Comparison of ENCODE assay signal across 11 cellular contexts in genomic region chr2:120239488-120240287, GRCh38. TPM values are rescaled to one million over a fixed set of nuclear protein-coding genes. Genes with fewer than 3 reads are reported as not detected.
DNase-seq lines count a peak whose midpoint lies in the region; ATAC-seq, FAIRE-seq and TF ChIP-seq lines count a peak whose summit lies in the region.
"Had no signal": no experiment of that assay in that cellular context is flagged by ENCODE, and none has a peak within 500 bp of the region (broad histone marks: within the 10 kb centered on the region; RNA-seq: fewer than 3 reads in every experiment).

No MANE protein-coding gene starts in this region.

- POLR2A ChIA-PET in endothelial cell of umbilical vein (lab: Charles Lee): interaction anchor here (0.8 to 2.5 kb wide), 4 partner anchors 13 to 107 kb away, joined by 3 to 29 read pairs (median 9); partner anchors contain the start of genes RALB and TMEM185B

- no peaks in the 10 kb centered on the region for H3K9me3 ChIP-seq in endothelial cell of umbilical vein (replicated peaks; ENCODE audit: control insufficient read depth, insufficient read depth, low read length)

- dilution Hi-C loops in endothelial cell of umbilical vein (cut with MboI; ENCODE audit: extremely low pct_ligation_motif_present, low sequenced_read_pairs): no loop called here

- no peaks in the 10 kb centered on the region for H3K36me3 ChIP-seq in endothelial cell of umbilical vein (ENCODE audit: control insufficient read depth in 2 of 2, extremely low read depth in 1 of 2, insufficient read depth in 2 of 2, low read length in 2 of 2)

- FAIRE-seq in endothelial cell of umbilical vein (lab: Jason Lieb, UNC): peak; percentile 98
- no peak for FAIRE-seq in GM12892 (lab: Jason Lieb, UNC)

- H3K4me1 ChIP-seq in endothelial cell of umbilical vein (ENCODE audit: control insufficient read depth, extremely low read depth, insufficient read depth, low read length): peaks cover 34% of the 10 kb centered on the region

- CTCF ChIA-PET in endothelial cell of umbilical vein (lab: Charles Lee): interaction anchor here (0.6 to 2.9 kb wide), 19 partner anchors 8 to 108 kb away, joined by 3 to 42 read pairs (median 5); partner anchors contain the start of genes RALB and TMEM185B

- DNase-seq in A172 (ENCODE audit: low spot score) (peak; percentile 97), M059J (ENCODE audit: low read depth) (peak; percentile 95), endothelial cell of umbilical vein (ENCODE audit: low read depth, low spot score) (peak; percentile 99), lung microvascular endothelial cell (ENCODE audit: low read depth in 2 of 2) (peak; percentile 97 to 98), SHP77 (lab: John Stamatoyannopoulos, UW) (no peak), NCI-H526 treated with DMSO at 0.1 percent for 48 hours (lab: John Stamatoyannopoulos, UW) (no peak), GM12892 (ENCODE audit: insufficient read length) (no peak)
- DNase-seq: hippocampal formation, NCI-H1105 treated with DMSO at 0.1 percent for 48 hours had no signal

- peak overlapping the region; percentile 37 for H3K27ac ChIP-seq in endothelial cell of umbilical vein (ENCODE audit: insufficient read depth, low read depth, low read length)
- H3K27ac ChIP-seq: C4-2B had no signal

- H3K4me2 ChIP-seq in endothelial cell of umbilical vein (ENCODE audit: insufficient read depth, low read length): peak overlapping the region; percentile 7

- no peak overlapping the region for H3K9ac ChIP-seq in endothelial cell of umbilical vein (replicated peaks; ENCODE audit: extremely low read depth, insufficient read depth, low read length)

- H2AFZ ChIP-seq in endothelial cell of umbilical vein (ENCODE audit: low read depth, low read length): peak overlapping the region; percentile 26

- peak in 1 of 2 donors; percentile 4 for TF ChIP-seq CTCF in endothelial cell of umbilical vein (IDR thresholded peaks at IDR 0.05; ENCODE audit: extremely low read depth in 1 of 2, insufficient read depth in 1 of 2, low read depth in 1 of 2, low read length in 2 of 2)

- H3K79me2 ChIP-seq in endothelial cell of umbilical vein (ENCODE audit: control insufficient read depth, insufficient read depth, low read length): no peaks in the 10 kb centered on the region

- H3K9me1 ChIP-seq in endothelial cell of umbilical vein (replicated peaks; ENCODE audit: control insufficient read depth, extremely low read depth, insufficient read depth, low read length): no peaks in the 10 kb centered on the region

- no peaks in the 10 kb centered on the region for H3K27me3 ChIP-seq in endothelial cell of umbilical vein (ENCODE audit: control insufficient read depth in 2 of 2, insufficient read depth in 2 of 2, low read length in 2 of 2)

- H3K4me3 ChIP-seq in endothelial cell of umbilical vein (replicated peaks in 1 of 3; ENCODE audit: insufficient read depth in 1 of 3, low read depth in 1 of 3, low read length in 3 of 3): no peak overlapping the region

- intact Hi-C loops in endothelial cell of umbilical vein (cut with micrococcal nuclease): loop anchor here (1.0 kb wide), 3 partner anchors 13 to 594 kb away; partner anchors contain the start of genes RALB and TMEM185B

- no peaks in the 10 kb centered on the region for H4K20me1 ChIP-seq in endothelial cell of umbilical vein (replicated peaks; ENCODE audit: control insufficient read depth, extremely low read depth, insufficient read depth, low read length)

- no TSS peak for BruUV-seq in endothelial cell of umbilical vein (replicated peaks; lab: Mats Ljungman, UMichigan)

- ATAC-seq in GM21825 (IDR thresholded peaks at IDR 0.05; ENCODE audit: unreplicated experiment): no peak

- TF ChIP-seq POLR2A in endothelial cell of umbilical vein (IDR thresholded peaks at IDR 0.05; ENCODE audit: low read depth, low read length) (peak; percentile 57), GM12892 (IDR thresholded peaks at IDR 0.05; ENCODE audit: low read depth, low read length) (no peak)

TF ChIP-seq in endothelial cell of umbilical vein, 7 proteins besides CTCF, POLR2A, EP300 and RAD21:
- TF ChIP-seq POLR2AphosphoS5 (IDR thresholded peaks at IDR 0.05; ENCODE audit: insufficient read depth, low read depth, low read length) (peak; percentile 69), FOS (IDR thresholded peaks at IDR 0.05; ENCODE audit: borderline replicate concordance, insufficient read depth, low read length) (peak; percentile 47), JUN (IDR thresholded peaks at IDR 0.05; ENCODE audit: borderline replicate concordance, insufficient read depth, insufficient read length, low read depth) (peak; percentile 24), MYC (IDR thresholded peaks at IDR 0.05; ENCODE audit: low read depth, low read length) (peak; percentile 44), EZH2 (IDR thresholded peaks at IDR 0.05; ENCODE audit: borderline replicate concordance, low read depth, low read length, severe bottlenecking) (no peak), GATA2 (IDR thresholded peaks at IDR 0.05; ENCODE audit: insufficient read depth, insufficient read length, low read depth, low read length) (peak; percentile 89)
- TF ChIP-seq, protein P1, sequence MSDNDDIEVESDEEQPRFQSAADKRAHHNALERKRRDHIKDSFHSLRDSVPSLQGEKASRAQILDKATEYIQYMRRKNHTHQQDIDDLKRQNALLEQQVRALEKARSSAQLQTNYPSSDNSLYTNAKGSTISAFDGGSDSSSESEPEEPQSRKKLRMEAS (IDR thresholded peaks at IDR 0.05; ENCODE audit: insufficient read depth, insufficient read length): no peak

RNA-seq across cellular contexts. Expression of gene RALB, which starts 13.0 kb away (rescaled TPM):
- total RNA-seq in A172 (2014; rRNA removed; shearing (Covaris generic)): 112 and 126 TPM in 2 replicates
- total RNA-seq in M059J (2014; rRNA removed; shearing (Covaris generic)): 88.1 and 92.1 TPM in 2 replicates
- total RNA-seq in endothelial cell of umbilical vein (106 and 115 TPM in 2 replicates), lung microvascular endothelial cell (135 and 202 TPM in 2 replicates)
- 78.5 and 105 TPM in 2 replicates for polyA plus RNA-seq in endothelial cell of umbilical vein
- 112 and 126 TPM in 2 replicates for polyA plus RNA-seq in endothelial cell of umbilical vein (2011; cell fraction: cytosol; rRNA removed)
- 45.0 and 63.8 TPM in 2 replicates for polyA plus RNA-seq in endothelial cell of umbilical vein (2011; cell fraction: nucleus; rRNA removed)
- polyA plus RNA-seq in endothelial cell of umbilical vein (2012): 134 and 137 TPM in 2 replicates
- polyA minus RNA-seq in endothelial cell of umbilical vein: 61.2 and 62.9 TPM in 2 replicates
- 13.2 TPM for polyA minus RNA-seq in endothelial cell of umbilical vein (2011; cell fraction: cytosol; rRNA and poly(A)+ RNA removed)
- 23.8 and 31.1 TPM in 2 replicates for polyA minus RNA-seq in endothelial cell of umbilical vein (2011; cell fraction: nucleus; rRNA and poly(A)+ RNA removed)
- 79.0 TPM for polyA plus RNA-seq in GM12892 (2012; ENCODE audit: missing spikeins)

RNA-seq across cellular contexts. Expression of gene TMEM185B, which starts 16.5 kb away (rescaled TPM):
- total RNA-seq in A172 (2014; rRNA removed; shearing (Covaris generic)): 36.9 and 38.1 TPM in 2 replicates
- total RNA-seq in M059J (2014; rRNA removed; shearing (Covaris generic)): 22.3 and 32.6 TPM in 2 replicates
- total RNA-seq in endothelial cell of umbilical vein: 23.9 and 29.9 TPM in 2 replicates
- 31.5 and 31.8 TPM in 2 replicates for polyA plus RNA-seq in endothelial cell of umbilical vein
- polyA plus RNA-seq in endothelial cell of umbilical vein (2011; cell fraction: cytosol; rRNA removed): 19.4 and 22.1 TPM in 2 replicates
- polyA plus RNA-seq in endothelial cell of umbilical vein (2011; cell fraction: nucleus; rRNA removed): 18.4 and 18.7 TPM in 2 replicates
- polyA plus RNA-seq in endothelial cell of umbilical vein (2012): 30.3 and 33.3 TPM in 2 replicates
- polyA minus RNA-seq in endothelial cell of umbilical vein: 28.4 and 28.7 TPM in 2 replicates
- 6.5 TPM for polyA minus RNA-seq in endothelial cell of umbilical vein (2011; cell fraction: cytosol; rRNA and poly(A)+ RNA removed)
- 11.4 and 12.5 TPM in 2 replicates for polyA minus RNA-seq in endothelial cell of umbilical vein (2011; cell fraction: nucleus; rRNA and poly(A)+ RNA removed)
- total RNA-seq in lung microvascular endothelial cell: 19.2 and 33.3 TPM in 2 replicates
- 7.8 TPM for polyA plus RNA-seq in GM12892 (2012; ENCODE audit: missing spikeins)

Comparison
In these comparisons a context has a peak if more than half of its experiments do, and no peak if none do; other contexts are left out.
1. DNase-seq: peak in A172 (single experiment), M059J (single experiment), endothelial cell of umbilical vein (single experiment) and lung microvascular endothelial cell (2 of 2); none in SHP77 (0 of 2), NCI-H526 treated with DMSO at 0.1 percent for 48 hours (single experiment) and GM12892 (single experiment).